7 cellular contexts compared by ENCODE assay signal in genomic region chr12:127503996-127504395, GRCh38.
DNase-seq lines count a peak whose midpoint lies in the region; ATAC-seq and TF ChIP-seq lines count a peak whose summit lies in the region.
"Not testable (repeated sequence)": the region's sequence is repeated elsewhere in the genome, so short reads cannot be mapped to it uniquely, and the experiment has no call there.

No MANE protein-coding gene starts in this region.

- H3K4me2 ChIP-seq in PC-3 (ENCODE audit: low read length) = peak overlapping the region; percentile 57
- not testable (repeated sequence) for H3K4me2 ChIP-seq in mammary epithelial cell (ENCODE audit: insufficient read depth, low read depth, low read length); neural cell (ENCODE audit: low read length)

- H3F3A ChIP-seq in PC-3 (ENCODE audit: low read length, unreplicated experiment); neural cell (ENCODE audit: insufficient read depth, low read length, poor library complexity, severe bottlenecking): not testable (repeated sequence)

- TF ChIP-seq EP300 in neural cell (conservative IDR thresholded peaks at IDR 0.05; ENCODE audit: poor library complexity, severe bottlenecking) = not testable (repeated sequence)

- intact Hi-C loops in Calu3 (cut with micrococcal nuclease; ENCODE audit: unreplicated experiment); PC-3 (cut with micrococcal nuclease); mammary epithelial cell (cut with micrococcal nuclease): not testable (repeated sequence)

- H3K9me2 ChIP-seq in PC-3 (replicated peaks; ENCODE audit: low read length); neural cell (ENCODE audit: insufficient read depth, low read length): not testable (repeated sequence)

- H3K36me3 Mint-ChIP-seq in Calu3 (ENCODE audit: insufficient read depth, unreplicated experiment) = not testable (repeated sequence)

- not testable (repeated sequence) for H3K4me3 Mint-ChIP-seq in Calu3 (ENCODE audit: low read depth, unreplicated experiment)

- H3K4me1 Mint-ChIP-seq in Calu3 (ENCODE audit: low read depth, unreplicated experiment) = not testable (repeated sequence)

- peak; percentile 44 for DNase-seq in Calu3
- peak; percentile 39 for DNase-seq in LoVo (ENCODE audit: low spot score)
- peak; percentile 80 for DNase-seq in PC-3
- DNase-seq in RWPE2 (ENCODE audit: low spot score) = not testable (repeated sequence)
- peak; percentile 24 for DNase-seq in mammary epithelial cell
- peak; percentile 15 for DNase-seq in kidney tubule cell (ENCODE audit: low spot score)

- H3K27me3 Mint-ChIP-seq in Calu3 (ENCODE audit: unreplicated experiment) = not testable (repeated sequence)

- H2AFZ ChIP-seq in PC-3 (ENCODE audit: low read length) = peak overlapping the region; percentile 58
- not testable (repeated sequence) for H2AFZ ChIP-seq in mammary epithelial cell (ENCODE audit: low read depth, low read length); neural cell (ENCODE audit: low read depth, low read length)

- POLR2A ChIA-PET in PC-3 (lab: Charles Lee; ENCODE audit: unreplicated experiment) = not testable (repeated sequence)

- H3K9me3 ChIP-seq in PC-3 (ENCODE audit: low read length); RWPE2 (ENCODE audit: severe bottlenecking); mammary epithelial cell (replicated peaks; ENCODE audit: insufficient read depth, low read length); neural cell (ENCODE audit: low read length): not testable (repeated sequence)

- in situ Hi-C loops in mammary epithelial cell (cut with MboI; ENCODE audit: low sequenced_read_pairs in 2 of 2) = not testable (repeated sequence)

- dilution Hi-C loops in mammary epithelial cell (cut with HindIII; ENCODE audit: low sequenced_read_pairs) = not testable (repeated sequence)

- H3K4me3 ChIP-seq in PC-3 (ENCODE audit: low read length) (peak overlapping the region; percentile 15), neural cell (ENCODE audit: low read length) (peak overlapping the region; percentile 29)
- H3K4me3 ChIP-seq in RWPE2 (ENCODE audit: severe bottlenecking); mammary epithelial cell (replicated peaks in 1 of 3; ENCODE audit: insufficient read depth in 1 of 3, low read depth in 2 of 3, low read length in 3 of 3): not testable (repeated sequence)

- CTCF ChIA-PET in Calu3 (lab: Charles Lee); PC-3 (lab: Charles Lee); mammary epithelial cell (lab: Charles Lee; ENCODE audit: low non-redundant PET): not testable (repeated sequence)

- TF ChIP-seq RAD21 in neural cell (conservative IDR thresholded peaks at IDR 0.05) = not testable (repeated sequence)

- H3K27ac ChIP-seq in PC-3 (ENCODE audit: low read length) = peak overlapping the region; percentile 89
- H3K27ac ChIP-seq in RWPE2 (ENCODE audit: poor library complexity, severe bottlenecking) = peak overlapping the region; percentile 32
- H3K27ac ChIP-seq in mammary epithelial cell (ENCODE audit: insufficient read depth, low read depth, low read length) = not testable (repeated sequence)
- peak overlapping the region; percentile 78 for H3K27ac ChIP-seq in neural cell (ENCODE audit: low read length)

- TF ChIP-seq CTCF in Calu3 (IDR thresholded peaks at IDR 0.05; ENCODE audit: unreplicated experiment); PC-3 (conservative IDR thresholded peaks at IDR 0.05; ENCODE audit: low read depth, low read length); RWPE2 (IDR thresholded peaks at IDR 0.05; ENCODE audit: poor library complexity, severe bottlenecking); mammary epithelial cell (conservative IDR thresholded peaks at IDR 0.05 in 1 of 2, IDR thresholded peaks at IDR 0.05 in 1 of 2; ENCODE audit: extremely low read depth in 1 of 2, insufficient read depth in 1 of 2, low read depth in 1 of 2, low read length in 2 of 2); neural cell (IDR thresholded peaks at IDR 0.05; ENCODE audit: poor library complexity, severe bottlenecking): not testable (repeated sequence)

- ATAC-seq in PC-3 (peak; percentile 61), RWPE2 (ENCODE audit: low read depth) (peak; percentile 88)

- H3K27ac Mint-ChIP-seq in Calu3 (ENCODE audit: unreplicated experiment) = not testable (repeated sequence)

- peaks cover 29% of the 10 kb centered on the region for H3K4me1 ChIP-seq in PC-3 (ENCODE audit: insufficient read depth, low read length)
- H3K4me1 ChIP-seq in RWPE2 (ENCODE audit: insufficient read depth, poor library complexity, severe bottlenecking); mammary epithelial cell (ENCODE audit: insufficient read depth, low read length): not testable (repeated sequence)

- H3K9ac ChIP-seq in PC-3 (ENCODE audit: low read length) = peak overlapping the region; percentile 59
- H3K9ac ChIP-seq in mammary epithelial cell (ENCODE audit: insufficient read depth, low read length) = not testable (repeated sequence)
- peak overlapping the region; percentile 29 for H3K9ac ChIP-seq in neural cell (ENCODE audit: low read length)

- H3K27me3 ChIP-seq in PC-3 (ENCODE audit: low read length); RWPE2 (ENCODE audit: insufficient read depth, poor library complexity, severe bottlenecking); mammary epithelial cell (ENCODE audit: insufficient read depth, low read length); neural cell (ENCODE audit: insufficient read depth, low read depth, low read length): not testable (repeated sequence)

- H3K9me3 Mint-ChIP-seq in Calu3 (ENCODE audit: low read depth, unreplicated experiment) = peaks cover 17% of the 10 kb centered on the region

- not testable (repeated sequence) for BruUV-seq in Calu3 (replicated peaks; lab: Mats Ljungman, UMichigan); PC-3 (replicated peaks; lab: Mats Ljungman, UMichigan); mammary epithelial cell (replicated peaks; lab: Mats Ljungman, UMichigan)

- not testable (repeated sequence) for H4K20me1 ChIP-seq in PC-3 (ENCODE audit: low read length); mammary epithelial cell (ENCODE audit: insufficient read depth, low read length); neural cell (ENCODE audit: insufficient read depth)

- not testable (repeated sequence) for H3K79me2 ChIP-seq in PC-3 (ENCODE audit: low read length); mammary epithelial cell (ENCODE audit: insufficient read depth, low read length); neural cell (replicated peaks; ENCODE audit: insufficient read depth, low read length)

- H3K36me3 ChIP-seq in PC-3 (ENCODE audit: low read depth, low read length); RWPE2 (ENCODE audit: low read depth); mammary epithelial cell (ENCODE audit: insufficient read depth, low read length); neural cell (ENCODE audit: insufficient read depth, low read length): not testable (repeated sequence)

- WGBS in mammary epithelial cell (ENCODE audit: low coverage, missing lambda C conversion rate) = 60% methylated on average over 3 of the region's 4 CpGs
